ENCODE assay signal across 19 cellular contexts in the genomic region with DNA sequence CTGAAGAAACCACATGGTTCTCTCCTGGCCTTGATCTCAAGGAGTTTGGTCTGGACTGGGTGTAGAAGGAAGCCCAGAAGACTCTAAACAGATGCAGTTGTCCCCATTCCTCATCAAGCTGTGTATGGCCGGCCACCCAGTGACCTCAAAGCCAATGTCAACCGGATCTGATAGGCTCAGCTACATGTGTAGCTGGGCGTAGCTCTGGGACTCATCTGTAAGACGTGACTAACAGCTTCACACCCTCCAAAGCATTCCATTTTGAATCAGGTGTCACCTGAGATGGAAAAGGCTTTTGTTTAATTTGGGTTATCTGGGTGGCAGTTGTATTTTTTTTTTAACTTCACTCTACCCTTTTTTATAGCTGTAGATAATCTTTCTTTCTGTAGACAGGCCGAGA.
A peak's percentile ranks its signal among the peaks of the same experiment; 100 is the strongest.
DNase-seq lines count a peak whose midpoint lies in the region; ATAC-seq, FAIRE-seq and TF ChIP-seq lines count a peak whose summit lies in the region.
"Had no signal": no experiment of that assay in that cellular context is flagged by ENCODE, and none has a peak within 500 bp of the region (broad histone marks: within the 10 kb centered on the region; RNA-seq: fewer than 3 reads in every experiment).

No MANE protein-coding gene starts in this region.

- H3K9ac ChIP-seq in PC-3 (ENCODE audit: low read length): no peak overlapping the region

- CTCF ChIA-PET in PC-3 (lab: Charles Lee): no interaction called here

- no peaks in the 10 kb centered on the region for H3K4me1 Mint-ChIP-seq in activated T-cell treated with anti-CD3 and anti-CD28 coated beads, Interleukin-2, amount 50 U/mL, for 4 hours (ENCODE audit: low read depth)

- H4K20me1 ChIP-seq in PC-3 (ENCODE audit: low read length): no peaks in the 10 kb centered on the region

- no peak overlapping the region for H2AFZ ChIP-seq in PC-3 (ENCODE audit: low read length)

- ATAC-seq in esophagus mucosa (peak; percentile 55), PC-3 (no peak)
- ATAC-seq in activated T-cell treated with anti-CD3 and anti-CD28 coated beads, Interleukin-2, amount 50 U/mL, for 4 hours: no peak
- ATAC-seq: A549, HCT116 had no signal

- H3K36me3 Mint-ChIP-seq in activated T-cell treated with anti-CD3 and anti-CD28 coated beads, Interleukin-2, amount 50 U/mL, for 4 hours (ENCODE audit: insufficient read depth): no peaks in the 10 kb centered on the region

- no peak overlapping the region for H3K4me3 Mint-ChIP-seq in activated T-cell treated with anti-CD3 and anti-CD28 coated beads, Interleukin-2, amount 50 U/mL, for 4 hours
- H3K4me3 Mint-ChIP-seq: CD4-positive, alpha-beta T cell; HFFc6 had no signal

- peak; percentile 18 for FAIRE-seq in bronchial epithelial cell (lab: Jason Lieb, UNC)
- FAIRE-seq: A549, D721Med, G401.6, GM12891 had no signal

- H3K4me1 ChIP-seq in PC-3 (ENCODE audit: insufficient read depth, low read length): no peaks in the 10 kb centered on the region
- H3K4me1 ChIP-seq: A549, Caco-2 had no signal

- H3K79me2 ChIP-seq in PC-3 (ENCODE audit: low read length): no peaks in the 10 kb centered on the region

- no peaks in the 10 kb centered on the region for H3K9me3 Mint-ChIP-seq in activated T-cell treated with anti-CD3 and anti-CD28 coated beads, Interleukin-2, amount 50 U/mL, for 4 hours
- H3K9me3 Mint-ChIP-seq: CD4-positive, alpha-beta T cell; HFFc6 had no signal

- no peak overlapping the region for H3K4me2 ChIP-seq in PC-3 (ENCODE audit: low read length)
- H3K4me2 ChIP-seq: A549 had no signal

- intact Hi-C loops in PC-3 (cut with micrococcal nuclease): no loop called here

- POLR2A ChIA-PET in PC-3 (lab: Charles Lee; ENCODE audit: unreplicated experiment): no interaction called here

- H3K36me3 ChIP-seq in bronchial epithelial cell (ENCODE audit: control insufficient read depth, insufficient read depth, low read length) (no peaks in the 10 kb centered on the region), PC-3 (ENCODE audit: low read depth, low read length) (no peaks in the 10 kb centered on the region)

- H3K27ac ChIP-seq in PC-3 (ENCODE audit: low read length): no peak overlapping the region
- H3K27ac ChIP-seq: A549, C4-2B, HL-60 had no signal

- H3K9me2 ChIP-seq in PC-3 (replicated peaks; ENCODE audit: low read length): no peaks in the 10 kb centered on the region

- peaks cover 3% of the 10 kb centered on the region for H3K27me3 Mint-ChIP-seq in activated T-cell treated with anti-CD3 and anti-CD28 coated beads, Interleukin-2, amount 50 U/mL, for 4 hours (ENCODE audit: low read depth)

- TF ChIP-seq CTCF in bronchial epithelial cell (IDR thresholded peaks at IDR 0.05; ENCODE audit: insufficient read depth, low read length, severe bottlenecking) (no peak), PC-3 (conservative IDR thresholded peaks at IDR 0.05; ENCODE audit: low read depth, low read length) (no peak)

- DNase-seq in bronchial epithelial cell (ENCODE audit: low read depth) (peak; percentile 26), mesenteric fat pad (ENCODE audit: low spot score) (peak; percentile 14), PC-3 (no peak)
- DNase-seq in effector CD4-positive, alpha-beta T cell: no peak
- DNase-seq in activated T-cell treated with anti-CD3 and anti-CD28 coated beads, Interleukin-2, amount 50 U/mL, for 4 hours: no peak
- DNase-seq: AML-193; Caco-2; CD4-positive, alpha-beta T cell; GOT3; H7; HFFc6 had no signal

- H3K9me3 ChIP-seq in PC-3 (ENCODE audit: low read length): no peaks in the 10 kb centered on the region
- H3K9me3 ChIP-seq: A549, Caco-2 had no signal

- H3K4me3 ChIP-seq in bronchial epithelial cell (ENCODE audit: low read depth, low read length) (no peak overlapping the region), PC-3 (ENCODE audit: low read length) (no peak overlapping the region)
- H3K4me3 ChIP-seq: A549 had no signal

- BruUV-seq in PC-3 (replicated peaks; lab: Mats Ljungman, UMichigan): no TSS peak

- H3K27me3 ChIP-seq in bronchial epithelial cell (ENCODE audit: control insufficient read depth, insufficient read depth, low read length) (peaks cover 2% of the 10 kb centered on the region), PC-3 (ENCODE audit: low read length) (no peaks in the 10 kb centered on the region)

- H3F3A ChIP-seq in PC-3 (ENCODE audit: low read length, unreplicated experiment): no peaks in the 10 kb centered on the region

Comparison
In these comparisons a context has a peak if more than half of its experiments do, and no peak if none do; other contexts are left out.
1. DNase-seq: peak in bronchial epithelial cell (single experiment) and mesenteric fat pad (single experiment); none in PC-3 (single experiment), effector CD4-positive, alpha-beta T cell (single experiment) and activated T-cell treated with anti-CD3 and anti-CD28 coated beads, Interleukin-2, amount 50 U/mL, for 4 hours (single experiment).